ENCODE assay signal across 20 cellular contexts in genomic region chr2:148577845-148578492, GRCh38.
"Had no signal": no experiment of that assay in that cellular context is flagged by ENCODE, and none has a peak within 500 bp of the region (broad histone marks: within the 10 kb centered on the region; RNA-seq: fewer than 3 reads in every experiment).

No MANE protein-coding gene starts in this region.

- DNase-seq: activated CD4-positive, alpha-beta T cell treated with anti-CD3 and anti-CD28 coated beads for 36 hours; activated CD4-positive, alpha-beta T cell treated with anti-CD3 and anti-CD28 coated beads, Interleukin-2, amount 50 U/mL, for 48 hours; activated gamma-delta T cell; adrenal gland; cortex of kidney; effector CD8-positive, alpha-beta T cell; heart right ventricle; left lung; nephron progenitor cell; stimulated activated CD4-positive, alpha-beta T cell treated with anti-CD3 and anti-CD28 coated beads, Interleukin-2, amount 100 ng/mL, for 24 hours; stimulated activated naive CD8-positive, alpha-beta T cell treated with anti-CD3 and anti-CD28 coated beads, Interleukin-15, Interleukin-2, amounts not matched to agents 100 U/mL and 50 U/mL, for 24 hours had no signal

- H3K27ac ChIP-seq: adrenal gland, breast epithelium, esophagus muscularis mucosa, heart right ventricle, left lung, right atrium auricular region, tibial nerve had no signal

- FAIRE-seq: astrocyte, endothelial cell of umbilical vein, TTC549, urothelium cell line had no signal

- H3K4me1 ChIP-seq: adrenal gland, breast epithelium, esophagus muscularis mucosa, left lung, right atrium auricular region, tibial nerve had no signal

- H3K27me3 ChIP-seq: adrenal gland, right atrium auricular region, tibial nerve had no signal

- H3K4me3 ChIP-seq: adrenal gland, breast epithelium, esophagus muscularis mucosa, heart right ventricle, left lung, right atrium auricular region, tibial nerve had no signal

- ATAC-seq: activated CD4-positive, alpha-beta T cell treated with anti-CD3 and anti-CD28 coated beads for 36 hours; activated naive CD4-positive, alpha-beta T cell treated with anti-CD3 and anti-CD28 coated beads, Interleukin-2, amount 50 U/mL, for 72 hours; left lung; stimulated activated naive CD8-positive, alpha-beta T cell treated with anti-CD3 and anti-CD28 coated beads, Interleukin-15, Interleukin-2, amounts not matched to agents 100 U/mL and 50 U/mL, for 24 hours had no signal

- H3K9me3 ChIP-seq: adrenal gland, breast epithelium, esophagus muscularis mucosa, heart right ventricle, left lung, right atrium auricular region, tibial nerve had no signal

- H3K36me3 ChIP-seq: adrenal gland, breast epithelium, esophagus muscularis mucosa, heart right ventricle, left lung, right atrium auricular region, tibial nerve had no signal
